8 cellular contexts compared by ENCODE assay signal in genomic region chr13:94968040-94968756, GRCh38.
DNase-seq lines count a peak whose midpoint lies in the region; TF ChIP-seq lines count a peak whose summit lies in the region.

No MANE protein-coding gene starts in this region.

- no peak overlapping the region for H3K27ac Mint-ChIP-seq in endothelial cell (ENCODE audit: unreplicated experiment)

- no peaks in the 10 kb centered on the region for H3K36me3 Mint-ChIP-seq in endothelial cell (ENCODE audit: low read depth, unreplicated experiment)

- DNase-seq in NCI-H82 (lab: John Stamatoyannopoulos, UW) (peak; percentile 71), NCI-H82 treated with DMSO at 0.1 percent for 48 hours (lab: John Stamatoyannopoulos, UW; ENCODE audit: unreplicated experiment) (no peak), NCI-H146 treated with DMSO at 0.1 percent for 48 hours (lab: John Stamatoyannopoulos, UW; ENCODE audit: unreplicated experiment) (peak; percentile 26), endothelial cell (ENCODE audit: low spot score) (peak; percentile 46), nucleus accumbens (lab: John Stamatoyannopoulos, UW) (peak in 51 of 56 donors; percentile 3 to 82 (median 59)), erythroblast (lab: John Stamatoyannopoulos, UW) (no peak)
- DNase-seq in stimulated activated CD4-positive, alpha-beta T cell treated with anti-CD3 and anti-CD28 coated beads, Interleukin-4, amount 100 ng/mL, for 1 hour = no peak
- DNase-seq in activated effector memory CD4-positive, alpha-beta T cell treated with anti-CD3 and anti-CD28 coated beads, Interleukin-2, amount 50 U/mL, for 16 hours = no peak

- TF ChIP-seq POLR2A in erythroblast (IDR thresholded peaks at IDR 0.05; ENCODE audit: low read length) = no peak

- no peaks in the 10 kb centered on the region for H3K4me1 Mint-ChIP-seq in endothelial cell (ENCODE audit: unreplicated experiment)

- no peak for TF ChIP-seq CTCF in endothelial cell (IDR thresholded peaks at IDR 0.05; ENCODE audit: unreplicated experiment)

- H3K4me3 Mint-ChIP-seq in endothelial cell (ENCODE audit: unreplicated experiment) = peak overlapping the region; percentile 83

- H3K27me3 Mint-ChIP-seq in endothelial cell (ENCODE audit: unreplicated experiment) = peaks cover 7% of the 10 kb centered on the region

- no peaks in the 10 kb centered on the region for H3K9me3 Mint-ChIP-seq in endothelial cell (ENCODE audit: unreplicated experiment)

Comparison
In these comparisons a context has a peak if more than half of its experiments do, and no peak if none do; other contexts are left out.
1. DNase-seq: peak in NCI-H82 (single experiment), NCI-H146 treated with DMSO at 0.1 percent for 48 hours (single experiment), endothelial cell (single experiment) and nucleus accumbens (51 of 56); none in NCI-H82 treated with DMSO at 0.1 percent for 48 hours (single experiment), erythroblast (0 of 2), stimulated activated CD4-positive, alpha-beta T cell treated with anti-CD3 and anti-CD28 coated beads, Interleukin-4, amount 100 ng/mL, for 1 hour (single experiment) and activated effector memory CD4-positive, alpha-beta T cell treated with anti-CD3 and anti-CD28 coated beads, Interleukin-2, amount 50 U/mL, for 16 hours (single experiment).